Comparison of ENCODE assay signal across 1 cellular context in the genomic region with DNA sequence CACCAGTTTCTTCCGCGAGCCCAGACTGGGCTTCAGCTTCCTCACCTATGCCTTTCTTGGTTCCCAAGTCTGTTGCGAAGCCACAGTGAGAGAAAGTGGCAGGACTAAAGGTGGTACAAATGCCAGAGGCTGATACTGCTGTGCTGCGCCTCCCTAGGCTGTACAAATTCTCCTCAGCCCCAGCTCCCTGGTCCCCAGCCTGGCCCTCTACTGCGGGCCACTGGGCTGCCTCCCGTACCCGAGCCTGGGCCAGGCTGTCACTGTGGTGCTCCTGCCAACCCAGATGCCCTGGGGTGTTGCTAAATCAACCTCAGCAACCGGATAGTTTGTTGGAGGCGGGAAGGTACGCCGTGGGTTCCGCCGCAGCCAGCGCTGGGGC.
TF ChIP-seq lines count a peak whose summit lies in the region.

No MANE protein-coding gene starts in this region.

TF ChIP-seq in H1, 55 proteins besides CTCF, POLR2A, EP300 and RAD21:
- TF ChIP-seq SIN3A (conservative IDR thresholded peaks at IDR 0.05 in 1 of 2, IDR thresholded peaks at IDR 0.05 in 1 of 2; ENCODE audit: low read depth in 1 of 2, low read length in 2 of 2) = 0 out of 4 replicates have a peak, but pooled peaks of 1 of the 2 experiments have one; percentile 60
- no peak for TF ChIP-seq MAFK (IDR thresholded peaks at IDR 0.05; ENCODE audit: low read depth, low read length)
- TF ChIP-seq NRF1 (IDR thresholded peaks at IDR 0.05; ENCODE audit: low read depth, low read length) = no peak
